ENCODE assay signal across 6 cellular contexts in the genomic region with DNA sequence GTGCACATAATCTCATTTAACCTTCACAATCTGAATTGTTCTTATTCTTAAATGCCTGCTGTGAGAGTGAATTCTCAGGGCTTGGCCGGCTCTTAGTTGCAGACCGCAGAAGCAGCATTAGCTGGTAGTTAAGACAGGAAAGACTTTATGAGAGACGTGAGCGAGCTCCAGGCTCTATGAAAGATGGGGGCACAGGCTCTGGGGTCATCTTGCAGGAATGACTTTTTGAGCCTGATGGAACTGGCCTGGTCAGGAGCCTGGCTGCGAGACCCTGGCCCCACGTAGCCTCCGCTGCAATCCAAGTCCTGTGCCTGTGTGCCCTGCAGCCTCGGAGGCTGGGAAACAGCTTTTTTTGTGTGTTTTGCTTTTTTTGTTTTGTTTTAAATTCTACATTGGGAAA.
"Had no signal": no experiment of that assay in that cellular context is flagged by ENCODE, and none has a peak within 500 bp of the region (broad histone marks: within the 10 kb centered on the region; RNA-seq: fewer than 3 reads in every experiment).

No MANE protein-coding gene starts in this region.

- ATAC-seq: HCT116 had no signal

- H3K27ac Mint-ChIP-seq: HFFc6 had no signal

- H3K4me1 ChIP-seq: HAP-1 had no signal

- H3K9me3 ChIP-seq: HAP-1 had no signal

- H3K4me3 ChIP-seq: HAP-1 had no signal

- DNase-seq: GOT3, H7, HFFc6, IMR-90 had no signal

- H3K4me3 Mint-ChIP-seq: HFFc6 had no signal

- H3K36me3 ChIP-seq: HAP-1 had no signal
